In genomic region chrX:11648705-11649519, GRCh38 we compare ENCODE assay signal across 23 cellular contexts. TPM values are rescaled to one million over a fixed set of nuclear protein-coding genes. Genes with fewer than 3 reads are reported as not detected.
DNase-seq lines count a peak whose midpoint lies in the region; ATAC-seq, FAIRE-seq and TF ChIP-seq lines count a peak whose summit lies in the region.
"Had no signal": no experiment of that assay in that cellular context is flagged by ENCODE, and none has a peak within 500 bp of the region (broad histone marks: within the 10 kb centered on the region; RNA-seq: fewer than 3 reads in every experiment).

No MANE protein-coding gene starts in this region.

- no peak for TF ChIP-seq CTCF in GM06990 (IDR thresholded peaks at IDR 0.05; ENCODE audit: insufficient read depth, low read length, poor library complexity, severe bottlenecking)
- no peak for TF ChIP-seq CTCF in bronchial epithelial cell (IDR thresholded peaks at IDR 0.05; ENCODE audit: insufficient read depth, low read length, severe bottlenecking)
- TF ChIP-seq CTCF in psoas muscle (IDR thresholded peaks at IDR 0.05), result no peak

- H3K27ac ChIP-seq in psoas muscle, result peak overlapping the region; percentile 62
- H3K27ac ChIP-seq: BLaER1, PC-9, SJSA1 had no signal

- H3K4me3 ChIP-seq in GM06990 (replicated peaks; ENCODE audit: low read depth, low read length), result no peak overlapping the region
- H3K4me3 ChIP-seq in bronchial epithelial cell (ENCODE audit: low read depth, low read length), result no peak overlapping the region
- H3K4me3 ChIP-seq in psoas muscle, result no peak overlapping the region
- H3K4me3 ChIP-seq: BLaER1, PC-9, SJSA1 had no signal

- peaks cover 5% of the 10 kb centered on the region for H3K4me1 ChIP-seq in psoas muscle
- H3K4me1 ChIP-seq: BLaER1, SJSA1 had no signal

- intact Hi-C loops in psoas muscle (cut with DNase I), result no loop called here

- H3K9me3 ChIP-seq in psoas muscle, result no peaks in the 10 kb centered on the region
- H3K9me3 ChIP-seq: BLaER1, SJSA1 had no signal

- H3K27me3 ChIP-seq in GM06990 (replicated peaks; ENCODE audit: control insufficient read depth, insufficient read depth, low read length), result no peaks in the 10 kb centered on the region; the same call in 1 of the 2 replicates
- H3K27me3 ChIP-seq in bronchial epithelial cell (ENCODE audit: control insufficient read depth, insufficient read depth, low read length), result no peaks in the 10 kb centered on the region
- no peaks in the 10 kb centered on the region for H3K27me3 ChIP-seq in psoas muscle (ENCODE audit: insufficient read depth in 3 of 3, low read length in 2 of 3)
- H3K27me3 ChIP-seq: SJSA1 had no signal

- FAIRE-seq in bronchial epithelial cell (lab: Jason Lieb, UNC), result peak; percentile 52
- FAIRE-seq: HepG2 had no signal

- 49 to 56% (median 50%) methylated on average over 5 of the region's 5 CpGs for WGBS in psoas muscle, 3 donors

- ATAC-seq in psoas muscle, result peak; percentile 84 to 97 (median 91)
- ATAC-seq in GM19035 (IDR thresholded peaks at IDR 0.05; ENCODE audit: unreplicated experiment), result no peak
- ATAC-seq in HG02623 (IDR thresholded peaks at IDR 0.05; ENCODE audit: unreplicated experiment), result no peak
- ATAC-seq in HG03159 (IDR thresholded peaks at IDR 0.05; ENCODE audit: unreplicated experiment), result no peak
- ATAC-seq: CD8-positive, alpha-beta T cell; HCT116; HepG2 had no signal

- no peaks in the 10 kb centered on the region for H3K36me3 ChIP-seq in GM06990 (ENCODE audit: control insufficient read depth, insufficient read depth, low read length)
- H3K36me3 ChIP-seq in bronchial epithelial cell (ENCODE audit: control insufficient read depth, insufficient read depth, low read length), result no peaks in the 10 kb centered on the region
- no peaks in the 10 kb centered on the region for H3K36me3 ChIP-seq in psoas muscle (ENCODE audit: insufficient read depth in 1 of 2, low read depth in 1 of 2)
- H3K36me3 ChIP-seq: BLaER1, SJSA1 had no signal

- DNase-seq in GM06990 (ENCODE audit: extremely low read depth, insufficient read length) (peak; percentile 3), M059J (ENCODE audit: low read depth) (peak; percentile 4), bronchial epithelial cell (ENCODE audit: low read depth) (peak; percentile 72), psoas muscle (peak in 1 of 2 donors; percentile 65), NCI-H69 (lab: John Stamatoyannopoulos, UW) (no peak)
- DNase-seq: Calu3; CD8-positive, alpha-beta T cell; DMS53; KBM-7; NCI-H1417; NCI-H187; NCI-H2107; NCI-H2227 treated with DMSO at 0.1 percent for 48 hours; NCI-H524; PC-9 had no signal

RNA-seq across cellular contexts. Expression of gene ARHGAP6, which starts 16.8 kb away (rescaled TPM):
- total RNA-seq in M059J (2014; rRNA removed; shearing (Covaris generic)), result 0.27 and 0.44 TPM in 2 replicates
- under 0.01 and 0.38 TPM in 2 replicates for total RNA-seq in bronchial epithelial cell
- total RNA-seq in psoas muscle, result 10 to 100 TPM in 2 of 4 donors, 1 to 10 TPM in 2; 4.8 to 20.6 (median 11.3) TPM
- 10 to 100 TPM in 1 of 3 donors, 1 to 10 TPM in 2; 1.8 to 11.0 (median 4.4) TPM for polyA plus RNA-seq in psoas muscle
- total RNA-seq: A673; Calu3; CD8-positive, alpha-beta T cell; PC-9 had no signal
- polyA plus RNA-seq: HepG2 had no signal

Comparison
In these comparisons a context has a peak if more than half of its experiments do, and no peak if none do; other contexts are left out.
1. ATAC-seq: peak in psoas muscle (4 of 4); none in GM19035 (single experiment), HG02623 (single experiment) and HG03159 (single experiment).